Comparison of ENCODE assay signal across 8 cellular contexts in the genomic region with DNA sequence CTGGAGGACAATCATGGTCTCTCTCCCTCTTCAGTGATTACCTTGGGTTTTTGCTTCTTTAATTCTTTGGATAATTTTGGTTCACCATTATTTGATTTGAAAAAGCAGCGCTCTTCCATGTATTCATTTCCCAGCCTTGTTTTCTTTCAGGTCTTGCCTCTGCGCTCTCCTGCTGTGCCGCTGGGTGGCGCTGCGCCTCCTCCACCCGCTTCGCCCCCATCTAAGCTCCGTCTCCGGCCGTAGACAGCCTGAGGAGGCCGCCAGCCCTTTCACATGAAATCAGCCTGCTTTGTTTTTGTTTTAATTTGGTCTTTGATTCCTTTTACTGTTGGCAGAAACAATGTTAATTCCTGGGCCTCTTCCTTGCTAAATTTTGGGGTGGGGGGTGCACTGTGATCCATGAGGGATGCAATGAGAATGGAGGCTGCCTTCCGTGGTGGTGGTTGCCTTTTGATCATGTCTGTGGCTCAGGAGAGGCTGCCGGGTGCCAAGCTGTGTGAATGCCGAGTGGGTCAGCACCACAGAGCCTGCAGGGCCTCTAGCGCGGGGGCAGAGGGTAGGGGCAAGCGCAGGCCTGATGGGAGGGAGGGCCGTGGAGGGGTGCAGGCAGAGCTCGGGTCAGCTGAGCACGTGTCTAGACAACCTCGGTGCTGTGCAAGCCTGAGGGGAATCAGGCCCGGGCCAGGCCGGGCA.
A peak's percentile ranks its signal among the peaks of the same experiment; 100 is the strongest.
DNase-seq lines count a peak whose midpoint lies in the region; ATAC-seq, FAIRE-seq and TF ChIP-seq lines count a peak whose summit lies in the region.

No MANE protein-coding gene starts in this region.

- no peaks in the 10 kb centered on the region for H3K9me2 ChIP-seq in SK-N-SH

- peak; percentile 60 for TF ChIP-seq RAD21 in SK-N-SH (IDR thresholded peaks at IDR 0.05; ENCODE audit: low read length)

- no peaks in the 10 kb centered on the region for H3K27me3 Mint-ChIP-seq in astrocyte (ENCODE audit: low read depth, unreplicated experiment)

- H3K27ac Mint-ChIP-seq in astrocyte (ENCODE audit: unreplicated experiment), result peak overlapping the region; percentile 70

- H4K20me1 ChIP-seq in SK-N-SH (ENCODE audit: insufficient read depth) (peaks cover 29% of the 10 kb centered on the region; the same call in 1 of the 2 replicates), astrocyte (ENCODE audit: insufficient read depth, low read length) (peaks cover 79% of the 10 kb centered on the region)

- H3K9me3 ChIP-seq in SK-N-SH, result no peaks in the 10 kb centered on the region
- H3K9me3 ChIP-seq in astrocyte (ENCODE audit: insufficient read depth, low read depth, low read length), result no peaks in the 10 kb centered on the region

- H3K4me3 ChIP-seq in SK-N-SH (ENCODE audit: low read depth in 2 of 2, low read length in 1 of 2) (no peak overlapping the region; a peak in 1 of 4 replicates), astrocyte (ENCODE audit: insufficient read depth, low read depth, low read length) (no peak overlapping the region)

- peaks cover 13 to 75% of the 10 kb centered on the region in 2 experiments for H3K36me3 ChIP-seq in SK-N-SH (replicated peaks in 1 of 2; ENCODE audit: control insufficient read depth in 1 of 2, insufficient read depth in 2 of 2, low read length in 1 of 2)
- H3K36me3 ChIP-seq in astrocyte (ENCODE audit: insufficient read depth, low read length), result peaks cover 28% of the 10 kb centered on the region

- H3K79me2 ChIP-seq in SK-N-SH (ENCODE audit: insufficient read depth) (peaks cover 8% of the 10 kb centered on the region; the same call in 1 of the 2 replicates), astrocyte (ENCODE audit: insufficient read depth, low read length) (no peaks in the 10 kb centered on the region)

- POLR2A ChIA-PET in SK-N-SH (lab: Yijun Ruan, JAX), result no interaction called here

- no peak for FAIRE-seq in astrocyte (lab: Jason Lieb, UNC)

- H3K4me2 ChIP-seq in SK-N-SH (no peak overlapping the region), astrocyte (ENCODE audit: low read length) (no peak overlapping the region)

- ATAC-seq in HG03196 (IDR thresholded peaks at IDR 0.05; ENCODE audit: unreplicated experiment), result no peak
- no peak for ATAC-seq in HG02588 (IDR thresholded peaks at IDR 0.05; ENCODE audit: unreplicated experiment)

- H3K27me3 ChIP-seq in SK-N-SH (ENCODE audit: insufficient read depth), result no peaks in the 10 kb centered on the region
- no peaks in the 10 kb centered on the region for H3K27me3 ChIP-seq in astrocyte (ENCODE audit: insufficient read depth, low read length)

- peak; percentile 17 for DNase-seq in SIG-M5 treated with dmso at 0.1 percent for 504 hours (lab: John Stamatoyannopoulos, UW; ENCODE audit: unreplicated experiment)
- no peak for DNase-seq in SIG-M5 (lab: John Stamatoyannopoulos, UW)
- peak; percentile 84 for DNase-seq in SK-N-SH
- no peak for DNase-seq in astrocyte (ENCODE audit: low read depth)
- DNase-seq in hepatic stellate cell (ENCODE audit: low spot score), result peak; percentile 73
- DNase-seq in stimulated activated CD4-positive, alpha-beta T cell treated with anti-CD3 and anti-CD28 coated beads, Interleukin-12 subunit alpha, Interleukin-12 subunit beta, amount 100 ng/mL, for 48 hours (ENCODE audit: low read depth in 2 of 3, low spot score in 1 of 3), result peak in 2 of 3 donors; percentile 28 to 41

- peaks cover 14% of the 10 kb centered on the region for H3F3A ChIP-seq in SK-N-SH (replicated peaks; ENCODE audit: insufficient read depth)

- no peak for TF ChIP-seq EP300 in SK-N-SH (IDR thresholded peaks at IDR 0.05; ENCODE audit: borderline replicate concordance in 1 of 2, low read depth in 1 of 2, low read length in 1 of 2)

- CTCF ChIA-PET in SK-N-SH (lab: Yijun Ruan, JAX), result interaction anchor here (0.7 to 2.7 kb wide), 29 partner anchors 9 to 319 kb away, joined by 3 to 22 read pairs (median 4); no protein-coding TSS in a partner anchor

- no peaks in the 10 kb centered on the region for H3K9me3 Mint-ChIP-seq in astrocyte (ENCODE audit: unreplicated experiment)

- H3K4me3 Mint-ChIP-seq in astrocyte (ENCODE audit: unreplicated experiment), result peak overlapping the region; percentile 30

- H3K36me3 Mint-ChIP-seq in astrocyte (ENCODE audit: low read depth, unreplicated experiment), result peaks cover 9% of the 10 kb centered on the region

- peaks cover 0 to 9% of the 10 kb centered on the region in 2 experiments; a peak in 2 of 4 replicates for H3K4me1 ChIP-seq in SK-N-SH (ENCODE audit: control insufficient read depth in 1 of 2, insufficient read depth in 2 of 2, low read depth in 1 of 2, low read length in 1 of 2)
- H3K4me1 ChIP-seq in astrocyte (ENCODE audit: insufficient read depth, low read length), result peaks cover 16% of the 10 kb centered on the region

- H3K9ac ChIP-seq in SK-N-SH, result no peak overlapping the region
- H3K9ac ChIP-seq in astrocyte (ENCODE audit: low read length), result no peak overlapping the region

- 73% methylated on average over 20 of the region's 23 CpGs for WGBS in SK-N-SH (ENCODE audit: low lambda C conversion rate)

- H2AFZ ChIP-seq in SK-N-SH (ENCODE audit: low read depth) (no peak overlapping the region), astrocyte (ENCODE audit: low read depth, low read length) (no peak overlapping the region)

- no peak overlapping the region; a peak in 1 of 4 replicates for H3K27ac ChIP-seq in SK-N-SH (ENCODE audit: low read depth in 2 of 2, low read length in 1 of 2)
- H3K27ac ChIP-seq in astrocyte (ENCODE audit: low read depth, low read length), result no peak overlapping the region

- TF ChIP-seq CTCF in SK-N-SH (IDR thresholded peaks at IDR 0.05) (peak; percentile 86), astrocyte (IDR thresholded peaks at IDR 0.05; ENCODE audit: insufficient read depth, low read depth, low read length) (peak; percentile 86)

- H3K4me1 Mint-ChIP-seq in astrocyte (ENCODE audit: low read depth, unreplicated experiment), result peaks cover 19% of the 10 kb centered on the region

TF ChIP-seq in SK-N-SH, 30 proteins besides CTCF, POLR2A, EP300 and RAD21:
- TF ChIP-seq SMC3 (IDR thresholded peaks at IDR 0.05; ENCODE audit: low read depth, low read length) (peak; percentile 46), TAF1 (IDR thresholded peaks at IDR 0.05; ENCODE audit: borderline replicate concordance, low read depth, low read length) (no peak), TEAD4 (IDR thresholded peaks at IDR 0.05; ENCODE audit: borderline replicate concordance, insufficient read depth) (no peak)

Comparison
In these comparisons a context has a peak if more than half of its experiments do, and no peak if none do; other contexts are left out.
1. DNase-seq: peak in SIG-M5 treated with dmso at 0.1 percent for 504 hours (single experiment), SK-N-SH (single experiment), hepatic stellate cell (single experiment) and stimulated activated CD4-positive, alpha-beta T cell treated with anti-CD3 and anti-CD28 coated beads, Interleukin-12 subunit alpha, Interleukin-12 subunit beta, amount 100 ng/mL, for 48 hours (2 of 3); none in SIG-M5 (single experiment) and astrocyte (single experiment).